In the genomic region with DNA sequence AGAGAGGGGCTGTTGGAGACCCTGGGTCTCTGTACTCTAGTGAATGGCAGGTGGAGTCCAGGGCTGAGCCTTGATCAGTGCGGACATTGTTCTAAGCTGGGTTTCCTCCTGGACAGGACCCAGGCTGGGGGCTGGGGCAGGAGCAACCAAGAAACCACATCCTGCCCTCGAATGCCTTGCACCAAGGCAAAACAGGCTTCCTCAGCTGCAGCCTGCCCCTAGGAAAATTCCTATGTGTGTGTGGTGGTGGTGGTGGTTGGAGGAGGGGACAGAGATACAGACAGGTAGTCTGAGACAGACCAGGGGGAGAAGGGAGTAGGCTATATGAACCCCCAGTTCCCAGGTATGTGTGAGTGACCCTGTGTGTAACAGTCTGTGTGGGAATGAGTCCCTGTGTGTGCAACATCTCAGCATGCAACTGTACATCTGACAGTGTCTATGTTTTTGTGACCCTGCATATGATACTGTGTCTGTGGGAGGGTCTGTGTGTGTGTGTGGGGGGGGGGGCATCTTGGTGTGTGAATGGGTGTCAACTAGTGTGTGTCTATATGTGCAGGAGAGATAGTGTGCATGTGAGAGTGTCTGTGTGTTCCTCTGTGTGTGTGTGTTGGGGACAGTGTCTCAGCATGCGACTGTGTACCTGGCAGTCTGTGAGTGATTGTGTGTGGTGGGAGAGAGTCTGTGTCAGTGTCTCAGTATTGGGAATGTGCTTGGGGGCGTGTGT, we compare ENCODE assay signal across 1 cellular context.
TF ChIP-seq lines count a peak whose summit lies in the region.

No MANE protein-coding gene starts in this region.

TF ChIP-seq in K562, 482 proteins besides CTCF, POLR2A, EP300 and RAD21 (continued from another document):
- TF ChIP-seq PRDM10 (IDR thresholded peaks at IDR 0.05; ENCODE audit: partially characterized antibody): no peak
- no peak for TF ChIP-seq CREBBP (IDR thresholded peaks at IDR 0.05; ENCODE audit: low read depth, low read length)
- no peak for TF ChIP-seq CGGBP1 (CRISPR knock-in tag; IDR thresholded peaks at IDR 0.05)
- no peak for TF ChIP-seq KDM1A (IDR thresholded peaks at IDR 0.05)
- 0 out of 2 replicates have a peak, but pooled peaks have one; percentile 15 for TF ChIP-seq OTX1 (CRISPR knock-in tag; IDR thresholded peaks at IDR 0.05)
- 0 out of 2 replicates have a peak, but pooled peaks have one; percentile 32 for TF ChIP-seq ELF4 (CRISPR knock-in tag; IDR thresholded peaks at IDR 0.05)
- no peak for TF ChIP-seq PML (IDR thresholded peaks at IDR 0.05; ENCODE audit: low read length)
- no peak for TF ChIP-seq NCOA4 (IDR thresholded peaks at IDR 0.05; ENCODE audit: partially characterized antibody)
- TF ChIP-seq NR1H2 (CRISPR knock-in tag; IDR thresholded peaks at IDR 0.05): no peak
- no peak for TF ChIP-seq ZNF124 (CRISPR knock-in tag; IDR thresholded peaks at IDR 0.05)
